ENCODE assay signal across 10 cellular contexts in genomic region chr2:219440388-219441256, GRCh38. TPM values are rescaled to one million over a fixed set of nuclear protein-coding genes. Genes with fewer than 3 reads are reported as not detected.
DNase-seq lines count a peak whose midpoint lies in the region; ATAC-seq and TF ChIP-seq lines count a peak whose summit lies in the region.
"Had no signal": no experiment of that assay in that cellular context is flagged by ENCODE, and none has a peak within 500 bp of the region (broad histone marks: within the 10 kb centered on the region; RNA-seq: fewer than 3 reads in every experiment).

No MANE protein-coding gene starts in this region.

- no peaks in the 10 kb centered on the region for H3K9me3 Mint-ChIP-seq in activated CD4-positive, alpha-beta memory T cell treated with anti-CD3 and anti-CD28 coated beads for 36 hours
- no peaks in the 10 kb centered on the region for H3K9me3 Mint-ChIP-seq in activated CD4-positive, alpha-beta memory T cell treated with anti-CD3 and anti-CD28 coated beads, Interleukin-2, amount 10 ng/mL, durations not matched to agents 7 days and 5 days
- no peaks in the 10 kb centered on the region for H3K9me3 Mint-ChIP-seq in stimulated activated naive CD8-positive, alpha-beta T cell treated with anti-CD3 and anti-CD28 coated beads, Interleukin-15, Interleukin-2, amounts not matched to agents 100 ng/mL and 50 ng/mL, for 24 hours

- TF ChIP-seq EP300 in gastroesophageal sphincter (IDR thresholded peaks at IDR 0.05) = no peak

- no peak for TF ChIP-seq POLR2A in gastroesophageal sphincter (IDR thresholded peaks at IDR 0.05)
- no peak for TF ChIP-seq POLR2A in testis (IDR thresholded peaks at IDR 0.05)

- no peaks in the 10 kb centered on the region for H3K9me3 ChIP-seq in T-helper 17 cell (ENCODE audit: control insufficient read depth, low read length, poor library complexity, severe bottlenecking)
- H3K9me3 ChIP-seq in gastroesophageal sphincter = no peaks in the 10 kb centered on the region
- no peaks in the 10 kb centered on the region for H3K9me3 ChIP-seq in testis

- H3K27me3 Mint-ChIP-seq in activated CD4-positive, alpha-beta memory T cell treated with anti-CD3 and anti-CD28 coated beads for 36 hours = peaks cover 28% of the 10 kb centered on the region
- peaks cover 38% of the 10 kb centered on the region for H3K27me3 Mint-ChIP-seq in activated CD4-positive, alpha-beta memory T cell treated with anti-CD3 and anti-CD28 coated beads, Interleukin-2, amount 10 ng/mL, durations not matched to agents 7 days and 5 days
- H3K27me3 Mint-ChIP-seq in T-helper 17 cell = peaks cover 5% of the 10 kb centered on the region
- peaks cover 21% of the 10 kb centered on the region for H3K27me3 Mint-ChIP-seq in stimulated activated naive CD8-positive, alpha-beta T cell treated with anti-CD3 and anti-CD28 coated beads, Interleukin-15, Interleukin-2, amounts not matched to agents 100 ng/mL and 50 ng/mL, for 24 hours

- H3K4me3 ChIP-seq in gastroesophageal sphincter (peak overlapping the region in 1 of 2 donors; percentile 84), testis (no peak overlapping the region)

- peak; percentile 20 for ATAC-seq in T-helper 17 cell
- no peak for ATAC-seq in gastroesophageal sphincter
- no peak for ATAC-seq in HG03520 (IDR thresholded peaks at IDR 0.05; ENCODE audit: unreplicated experiment)

- H3K4me1 ChIP-seq in gastroesophageal sphincter (peaks cover 7 to 97% (median 18%) of the 10 kb centered on the region in 3 donors), testis (peaks cover 13% of the 10 kb centered on the region)

- TF ChIP-seq CTCF in gastroesophageal sphincter (IDR thresholded peaks at IDR 0.05) (no peak), testis (IDR thresholded peaks at IDR 0.05) (no peak)

- peak overlapping the region; percentile 63 for H3K4me3 Mint-ChIP-seq in activated CD4-positive, alpha-beta memory T cell treated with anti-CD3 and anti-CD28 coated beads for 36 hours
- H3K4me3 Mint-ChIP-seq in activated CD4-positive, alpha-beta memory T cell treated with anti-CD3 and anti-CD28 coated beads, Interleukin-2, amount 10 ng/mL, durations not matched to agents 7 days and 5 days = no peak overlapping the region
- peak overlapping the region; percentile 89 for H3K4me3 Mint-ChIP-seq in T-helper 17 cell
- peak overlapping the region; percentile 72 for H3K4me3 Mint-ChIP-seq in stimulated activated naive CD8-positive, alpha-beta T cell treated with anti-CD3 and anti-CD28 coated beads, Interleukin-15, Interleukin-2, amounts not matched to agents 100 ng/mL and 50 ng/mL, for 24 hours

- H3K27ac ChIP-seq in gastroesophageal sphincter (peak overlapping the region; percentile 93 to 99 (median 98)), testis (no peak overlapping the region)

- H3K4me1 Mint-ChIP-seq in activated CD4-positive, alpha-beta memory T cell treated with anti-CD3 and anti-CD28 coated beads for 36 hours (ENCODE audit: low read depth) = peaks cover 11% of the 10 kb centered on the region
- peaks cover 9% of the 10 kb centered on the region for H3K4me1 Mint-ChIP-seq in activated CD4-positive, alpha-beta memory T cell treated with anti-CD3 and anti-CD28 coated beads, Interleukin-2, amount 10 ng/mL, durations not matched to agents 7 days and 5 days
- H3K4me1 Mint-ChIP-seq in T-helper 17 cell = peaks cover 13% of the 10 kb centered on the region
- H3K4me1 Mint-ChIP-seq in stimulated activated naive CD8-positive, alpha-beta T cell treated with anti-CD3 and anti-CD28 coated beads, Interleukin-15, Interleukin-2, amounts not matched to agents 100 ng/mL and 50 ng/mL, for 24 hours (ENCODE audit: low read depth) = peaks cover 16% of the 10 kb centered on the region

- intact Hi-C loops in activated CD4-positive, alpha-beta memory T cell treated with anti-CD3 and anti-CD28 coated beads for 36 hours (cut with micrococcal nuclease) = loop anchor here (5.0 kb wide), 1 partner anchor 57 kb away; the partner anchor contains the start of gene GMPPA
- intact Hi-C loops in testis (cut with DNase I; ENCODE audit: low total_unique reads) = no loop called here

- POLR2A ChIA-PET in activated CD4-positive, alpha-beta memory T cell treated with anti-CD3 and anti-CD28 coated beads for 36 hours (lab: Charles Lee) = no interaction called here
- POLR2A ChIA-PET in activated CD4-positive, alpha-beta memory T cell treated with anti-CD3 and anti-CD28 coated beads, Interleukin-2, amount 10 ng/mL, durations not matched to agents 7 days and 5 days (lab: Charles Lee) = no interaction called here

- no peaks in the 10 kb centered on the region for H3K36me3 ChIP-seq in gastroesophageal sphincter
- no peaks in the 10 kb centered on the region for H3K36me3 ChIP-seq in testis (ENCODE audit: low read depth, missing control alignments)

- DNase-seq in activated CD4-positive, alpha-beta memory T cell treated with anti-CD3 and anti-CD28 coated beads for 36 hours = no peak
- no peak for DNase-seq in activated CD4-positive, alpha-beta memory T cell treated with anti-CD3 and anti-CD28 coated beads, Interleukin-2, amount 10 ng/mL, durations not matched to agents 7 days and 5 days
- DNase-seq in T-helper 17 cell (no peak), NCI-H1417 treated with DMSO at 0.1 percent for 48 hours (lab: John Stamatoyannopoulos, UW) (no peak), testis (no peak)
- DNase-seq: NCI-H524 treated with DMSO at 0.1 percent for 48 hours; stimulated activated CD4-positive, alpha-beta T cell treated with anti-CD3 and anti-CD28 coated beads, Interleukin-4, amount 100 ng/mL, for 4 hours had no signal

- 82 to 86% methylated on average over 2 to 6 of the region's 6 CpGs for WGBS in gastroesophageal sphincter (ENCODE audit: low coverage in 1 of 2), 2 donors
- WGBS in testis, 2 donors = 73 to 79% methylated on average over 6 of the region's 6 CpGs

- H3K36me3 Mint-ChIP-seq in activated CD4-positive, alpha-beta memory T cell treated with anti-CD3 and anti-CD28 coated beads for 36 hours = no peaks in the 10 kb centered on the region
- no peaks in the 10 kb centered on the region for H3K36me3 Mint-ChIP-seq in activated CD4-positive, alpha-beta memory T cell treated with anti-CD3 and anti-CD28 coated beads, Interleukin-2, amount 10 ng/mL, durations not matched to agents 7 days and 5 days (ENCODE audit: low read depth)
- H3K36me3 Mint-ChIP-seq in T-helper 17 cell (ENCODE audit: low read depth) = no peaks in the 10 kb centered on the region
- H3K36me3 Mint-ChIP-seq in stimulated activated naive CD8-positive, alpha-beta T cell treated with anti-CD3 and anti-CD28 coated beads, Interleukin-15, Interleukin-2, amounts not matched to agents 100 ng/mL and 50 ng/mL, for 24 hours (ENCODE audit: low read depth) = no peaks in the 10 kb centered on the region

- no peak overlapping the region for H3K27ac Mint-ChIP-seq in activated CD4-positive, alpha-beta memory T cell treated with anti-CD3 and anti-CD28 coated beads for 36 hours
- no peak overlapping the region for H3K27ac Mint-ChIP-seq in activated CD4-positive, alpha-beta memory T cell treated with anti-CD3 and anti-CD28 coated beads, Interleukin-2, amount 10 ng/mL, durations not matched to agents 7 days and 5 days
- H3K27ac Mint-ChIP-seq in T-helper 17 cell = no peak overlapping the region
- no peak overlapping the region for H3K27ac Mint-ChIP-seq in stimulated activated naive CD8-positive, alpha-beta T cell treated with anti-CD3 and anti-CD28 coated beads, Interleukin-15, Interleukin-2, amounts not matched to agents 100 ng/mL and 50 ng/mL, for 24 hours

- H3K27me3 ChIP-seq in gastroesophageal sphincter = peaks cover 18% of the 10 kb centered on the region
- H3K27me3 ChIP-seq in testis = no peaks in the 10 kb centered on the region

- CTCF ChIA-PET in activated CD4-positive, alpha-beta memory T cell treated with anti-CD3 and anti-CD28 coated beads for 36 hours (lab: Charles Lee) = interaction anchor here (1.2 to 2.1 kb wide), 5 partner anchors 13 to 101 kb away, joined by 3 to 11 read pairs (median 4); no protein-coding TSS in a partner anchor
- CTCF ChIA-PET in activated CD4-positive, alpha-beta memory T cell treated with anti-CD3 and anti-CD28 coated beads, Interleukin-2, amount 10 ng/mL, durations not matched to agents 7 days and 5 days (lab: Charles Lee) = interaction anchor here (0.9 kb wide), 1 partner anchor 38 kb away, joined by 3 read pairs; no protein-coding TSS in a partner anchor

RNA-seq across cellular contexts. Expression of gene SPEG, which starts 6.0 kb away (rescaled TPM):
- total RNA-seq in activated CD4-positive, alpha-beta memory T cell treated with anti-CD3 and anti-CD28 coated beads for 36 hours = 1 to 10 TPM; 1.1 to 1.7 TPM
- total RNA-seq in activated CD4-positive, alpha-beta memory T cell treated with anti-CD3 and anti-CD28 coated beads, Interleukin-2, amount 10 ng/mL, durations not matched to agents 7 days and 5 days = 1 to 10 TPM in 1 of 2 experiments, under 1 TPM in 1; 0.20 to 1.1 TPM
- total RNA-seq in T-helper 17 cell = 1 to 10 TPM; 7.3 to 8.4 TPM
- total RNA-seq in gastroesophageal sphincter = 100 to 1,000 TPM in 3 of 4 donors, 10 to 100 TPM in 1; 90.2 to 307 (median 214) TPM
- total RNA-seq in testis = 10 to 100 TPM; 23.0 to 24.3 TPM
- polyA plus RNA-seq in testis (ENCODE audit: insufficient read depth, low read depth, low replicate concordance) = 16.0 TPM

RNA-seq across cellular contexts. Expression of gene DES, which starts 22.4 kb away (rescaled TPM):
- not detected for total RNA-seq in activated CD4-positive, alpha-beta memory T cell treated with anti-CD3 and anti-CD28 coated beads for 36 hours
- total RNA-seq in activated CD4-positive, alpha-beta memory T cell treated with anti-CD3 and anti-CD28 coated beads, Interleukin-2, amount 10 ng/mL, durations not matched to agents 7 days and 5 days = not detected
- total RNA-seq in T-helper 17 cell = not detected
- total RNA-seq in gastroesophageal sphincter = over 10,000 TPM; 10,852 to 31,720 (median 15,007) TPM
- 10 to 100 TPM; 17.6 to 33.3 TPM for total RNA-seq in testis
- polyA plus RNA-seq in testis (ENCODE audit: insufficient read depth, low read depth, low replicate concordance) = 199 TPM

RNA-seq across cellular contexts. Expression of gene DNPEP, which starts 52.9 kb away (rescaled TPM):
- total RNA-seq in activated CD4-positive, alpha-beta memory T cell treated with anti-CD3 and anti-CD28 coated beads for 36 hours = 10 to 100 TPM; 71.6 to 74.2 TPM
- total RNA-seq in activated CD4-positive, alpha-beta memory T cell treated with anti-CD3 and anti-CD28 coated beads, Interleukin-2, amount 10 ng/mL, durations not matched to agents 7 days and 5 days = 10 to 100 TPM; 40.1 to 44.4 TPM
- total RNA-seq in T-helper 17 cell (100 to 1,000 TPM in 1 of 2 donors, 10 to 100 TPM in 1; 81.3 to 107 TPM), gastroesophageal sphincter (10 to 100 TPM; 37.8 to 76.9 (median 59.2) TPM), testis (10 to 100 TPM; 84.8 to 90.2 TPM)
- 145 TPM for polyA plus RNA-seq in testis (ENCODE audit: insufficient read depth, low read depth, low replicate concordance)

RNA-seq across cellular contexts. Expression of gene GMPPA, which starts 58.1 kb away (rescaled TPM):
- 10 to 100 TPM; 37.1 to 37.4 TPM for total RNA-seq in activated CD4-positive, alpha-beta memory T cell treated with anti-CD3 and anti-CD28 coated beads for 36 hours
- 10 to 100 TPM; 41.0 to 42.3 TPM for total RNA-seq in activated CD4-positive, alpha-beta memory T cell treated with anti-CD3 and anti-CD28 coated beads, Interleukin-2, amount 10 ng/mL, durations not matched to agents 7 days and 5 days
- total RNA-seq in T-helper 17 cell (10 to 100 TPM; 25.1 to 27.2 TPM), gastroesophageal sphincter (10 to 100 TPM; 11.3 to 26.4 (median 14.2) TPM), testis (10 to 100 TPM; 24.6 to 28.3 TPM)
- 19.6 TPM for polyA plus RNA-seq in testis (ENCODE audit: insufficient read depth, low read depth, low replicate concordance)

Comparison
In these comparisons a context has a peak if more than half of its experiments do, and no peak if none do; other contexts are left out.
1. H3K27ac ChIP-seq: peak in gastroesophageal sphincter (4 of 4); none in testis (0 of 2).
2. RNA of gene DES, which starts 22.4 kb away (total RNA-seq): 10,852 to 31,720 TPM in gastroesophageal sphincter; 17.6 to 33.3 TPM in testis, not detected in activated CD4-positive, alpha-beta memory T cell treated with anti-CD3 and anti-CD28 coated beads for 36 hours, not detected in activated CD4-positive, alpha-beta memory T cell treated with anti-CD3 and anti-CD28 coated beads, Interleukin-2, amount 10 ng/mL, durations not matched to agents 7 days and 5 days and not detected in T-helper 17 cell; every median in the first group is over 100 times any median in the second.